ENCODE assay signal across 21 cellular contexts in the genomic region with DNA sequence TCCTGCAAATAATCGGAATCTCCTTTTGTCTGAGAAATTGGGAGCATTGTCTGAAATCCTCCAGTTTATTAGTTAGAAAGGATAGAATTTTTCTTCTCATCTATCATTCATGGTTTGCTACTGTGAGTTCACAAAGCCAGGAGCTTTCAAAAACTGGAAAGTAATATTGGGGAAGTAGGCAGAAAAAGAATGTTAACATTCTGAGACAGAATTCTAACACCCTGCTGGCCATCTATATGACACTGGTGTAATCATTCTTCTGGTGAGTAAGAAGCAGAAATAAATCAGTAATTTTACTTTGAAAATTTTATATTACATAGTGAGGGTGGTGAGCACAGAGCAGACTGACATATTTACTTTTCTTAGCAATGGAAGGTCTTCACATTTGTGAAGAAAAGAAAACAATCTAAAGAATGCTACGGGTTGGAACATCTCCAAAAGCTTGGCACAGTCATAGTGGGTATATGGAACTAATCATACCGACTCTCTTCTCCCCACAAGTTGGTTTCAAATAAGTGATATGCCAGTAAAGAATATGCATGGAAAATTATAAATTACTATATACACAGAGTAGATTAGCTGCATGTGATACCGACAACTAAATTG.
DNase-seq lines count a peak whose midpoint lies in the region; ATAC-seq and TF ChIP-seq lines count a peak whose summit lies in the region.
"Had no signal": no experiment of that assay in that cellular context is flagged by ENCODE, and none has a peak within 500 bp of the region (broad histone marks: within the 10 kb centered on the region; RNA-seq: fewer than 3 reads in every experiment).

No MANE protein-coding gene starts in this region.

- no peak for ATAC-seq in HG03460 (IDR thresholded peaks at IDR 0.05; ENCODE audit: unreplicated experiment)
- ATAC-seq: left colon; naive thymus-derived CD4-positive, alpha-beta T cell; stimulated activated effector memory CD8-positive, alpha-beta T cell treated with anti-CD3 and anti-CD28 coated beads, Interleukin-12 subunit alpha, Interleukin-12 subunit beta, amount 100 ng/mL, for 72 hours had no signal

- TF ChIP-seq POLR2A in uterus (IDR thresholded peaks at IDR 0.05) = no peak

- TF ChIP-seq CTCF in astrocyte of the spinal cord (IDR thresholded peaks at IDR 0.05; ENCODE audit: low read depth, low read length) = no peak
- TF ChIP-seq CTCF in uterus (IDR thresholded peaks at IDR 0.05) = no peak

- H3K36me3 ChIP-seq in MG63 (no peaks in the 10 kb centered on the region), uterus (no peaks in the 10 kb centered on the region)
- H3K36me3 ChIP-seq: cardiac muscle cell had no signal

- H3K27me3 ChIP-seq in MG63 (no peaks in the 10 kb centered on the region), uterus (no peaks in the 10 kb centered on the region)
- H3K27me3 ChIP-seq: cardiac muscle cell had no signal

- DNase-seq in EH (ENCODE audit: low read depth) = peak; percentile 58
- peak; percentile 61 for DNase-seq in MG63
- DNase-seq in astrocyte of the spinal cord (ENCODE audit: low read depth, low spot score) = peak; percentile 44
- DNase-seq in glomerular visceral epithelial cell (ENCODE audit: extremely low spot score) = peak; percentile 23
- no peak for DNase-seq in NCI-H1092 treated with DMSO at 0.1 percent for 48 hours (lab: John Stamatoyannopoulos, UW)
- DNase-seq in uterus = no peak
- DNase-seq in NCI-H345 (lab: John Stamatoyannopoulos, UW) = no peak
- DNase-seq: activated CD4-positive, alpha-beta T cell treated with anti-CD3 and anti-CD28 coated beads for 48 hours; activated naive CD8-positive, alpha-beta T cell treated with anti-CD3 and anti-CD28 coated beads, Interleukin-2, amount 10 ng/mL, durations not matched to agents 7 days and 5 days; erythroblast; GDM1; Kasumi-1; left colon; mesenchymal stem cell; naive thymus-derived CD4-positive, alpha-beta T cell; NCI-H526; Right ventricle myocardium superior; T-helper 1 cell had no signal

- no peak overlapping the region for H3K27ac ChIP-seq in uterus
- H3K27ac ChIP-seq: cardiac muscle cell had no signal

- in situ Hi-C loops in astrocyte of the spinal cord (cut with HindIII; ENCODE audit: low sequenced_read_pairs) = no loop called here

- intact Hi-C loops in uterus (cut with DNase I; ENCODE audit: low total_unique reads) = no loop called here

- H3K4me3 ChIP-seq in MG63 (no peak overlapping the region), astrocyte of the spinal cord (ENCODE audit: low read depth, low read length) (no peak overlapping the region), uterus (no peak overlapping the region)
- H3K4me3 ChIP-seq: cardiac muscle cell had no signal

- no peaks in the 10 kb centered on the region for H3K4me1 ChIP-seq in uterus

- peaks cover 8% of the 10 kb centered on the region; the same call in 1 of the 2 replicates for H3K9me3 ChIP-seq in MG63
- H3K9me3 ChIP-seq in uterus = no peaks in the 10 kb centered on the region

Comparison
In these comparisons a context has a peak if more than half of its experiments do, and no peak if none do; other contexts are left out.
1. DNase-seq: peak in EH (single experiment), MG63 (single experiment), astrocyte of the spinal cord (single experiment) and glomerular visceral epithelial cell (single experiment); none in NCI-H1092 treated with DMSO at 0.1 percent for 48 hours (single experiment), uterus (0 of 2) and NCI-H345 (single experiment).